In the genomic region with DNA sequence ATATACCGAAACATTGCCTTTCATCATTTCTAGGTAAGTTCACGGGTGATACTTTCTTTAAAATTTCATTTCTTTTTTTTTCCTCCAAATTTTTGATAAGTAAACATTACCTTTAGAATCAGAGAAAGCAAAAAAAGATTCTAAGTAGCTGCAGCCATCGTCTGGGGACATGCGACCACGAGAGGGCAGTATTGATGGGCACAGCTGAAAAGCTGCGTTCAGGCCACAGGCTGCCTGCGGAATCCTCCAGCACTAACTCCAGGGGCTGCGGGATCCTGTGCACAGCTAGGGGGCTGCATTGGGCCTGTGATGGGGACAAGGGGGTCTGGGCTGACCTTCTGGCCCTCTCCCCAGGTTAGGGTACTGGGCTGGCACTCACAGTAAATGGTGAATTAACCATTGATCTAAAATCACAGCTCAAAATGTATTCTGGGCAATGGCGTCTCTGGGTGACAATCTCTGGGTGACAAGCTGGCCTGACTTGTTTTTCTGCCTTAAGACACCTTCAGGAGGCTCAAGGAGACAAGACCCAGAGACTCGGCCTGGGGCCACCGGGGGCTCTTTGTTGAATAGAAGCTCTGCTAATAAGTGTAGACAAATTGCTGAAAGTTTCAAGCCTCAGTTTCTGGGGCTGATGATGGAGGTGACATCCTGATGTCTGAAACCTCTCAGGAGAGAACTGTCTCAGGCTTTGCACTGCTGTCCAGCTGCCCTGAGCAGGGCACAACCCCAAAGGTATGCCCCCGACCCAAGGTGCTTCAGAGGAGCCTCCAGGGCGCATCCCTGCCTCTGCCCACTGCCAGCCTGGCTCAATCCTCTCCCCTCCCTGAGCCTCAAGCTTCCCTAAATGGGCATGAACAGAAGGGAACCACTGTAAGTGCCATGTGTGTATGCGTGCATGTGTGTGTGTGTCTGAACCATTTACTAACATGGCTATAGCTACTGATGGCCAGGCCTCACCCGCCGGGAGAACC, we compare ENCODE assay signal across 8 cellular contexts. TPM values are rescaled to one million over a fixed set of nuclear protein-coding genes. Genes with fewer than 3 reads are reported as not detected.
A peak's percentile ranks its signal among the peaks of the same experiment; 100 is the strongest.
DNase-seq lines count a peak whose midpoint lies in the region; ATAC-seq, FAIRE-seq and TF ChIP-seq lines count a peak whose summit lies in the region.

No MANE protein-coding gene starts in this region.

- WGBS in HepG2 (ENCODE audit: low lambda C conversion rate) = 69% methylated on average over 15 of the region's 16 CpGs

- TF ChIP-seq RAD21 in HepG2 (CRISPR knock-in tag; IDR thresholded peaks at IDR 0.05) = peak; percentile 69

- H3K36me3 ChIP-seq in colonic mucosa = no peaks in the 10 kb centered on the region
- H3K36me3 ChIP-seq in HepG2 (replicated peaks in 1 of 2; ENCODE audit: control insufficient read depth in 1 of 2, insufficient read depth in 2 of 2, low read length in 2 of 2) = peaks cover 23 to 52% of the 10 kb centered on the region in 2 experiments; a peak in 4 of 5 replicates

- H3K79me2 ChIP-seq in HepG2 (ENCODE audit: insufficient read depth, low read length) = no peaks in the 10 kb centered on the region

- no peaks in the 10 kb centered on the region; the same call in 1 of the 2 replicates for H4K20me1 ChIP-seq in HepG2 (ENCODE audit: insufficient read depth, low read length)

- DNase-seq in NCI-H1436 (lab: John Stamatoyannopoulos, UW) (peak; percentile 58), NCI-H1436 treated with DMSO at 0.1 percent for 48 hours (lab: John Stamatoyannopoulos, UW) (no peak), NCI-H1694 treated with DMSO at 0.1 percent for 48 hours (lab: John Stamatoyannopoulos, UW) (peak; percentile 68), colonic mucosa (peak; percentile 75), HepG2 (ENCODE audit: low spot score) (peak; percentile 34)
- DNase-seq in activated CD4-positive, alpha-beta T cell treated with anti-CD3 and anti-CD28 coated beads for 4 hours = peak; percentile 62 to 65
- peak; percentile 47 for DNase-seq in stimulated activated CD8-positive, alpha-beta memory T cell treated with anti-CD3 and anti-CD28 coated beads, Interleukin-12 subunit alpha, Interleukin-12 subunit beta, amount 100 ng/mL, for 1 hour (ENCODE audit: low read depth)

- H3K9ac ChIP-seq in colonic mucosa (ENCODE audit: low read depth in 2 of 2, low read length in 2 of 2) = no peak overlapping the region
- no peak overlapping the region for H3K9ac ChIP-seq in HepG2 (ENCODE audit: insufficient read depth, low read depth, low read length)

- ATAC-seq in HepG2 (peak; percentile 61), HG02678 (IDR thresholded peaks at IDR 0.05; ENCODE audit: unreplicated experiment) (no peak)

- BruUV-seq in HepG2 (replicated peaks; lab: Mats Ljungman, UMichigan) = no TSS peak

- no peaks in the 10 kb centered on the region for H3K9me3 ChIP-seq in colonic mucosa
- no peaks in the 10 kb centered on the region for H3K9me3 ChIP-seq in HepG2 (ENCODE audit: low read length)

- peak; percentile 68 for TF ChIP-seq CTCF in colonic mucosa (IDR thresholded peaks at IDR 0.05)
- peak; percentile 81 for TF ChIP-seq CTCF in HepG2 (CRISPR knock-in tag; IDR thresholded peaks at IDR 0.05)

- peak; percentile 71 for FAIRE-seq in HepG2 (lab: Jason Lieb, UNC)

- POLR2A ChIA-PET in HepG2 (lab: Yijun Ruan, JAX) = interaction anchor here (0.6 to 1.6 kb wide), 4 partner anchors 40 to 211 kb away, joined by 3 to 5 read pairs (median 4); a partner anchor contains a TSS

- H3K4me3 ChIP-seq in colonic mucosa (no peak overlapping the region), HepG2 (replicated peaks in 1 of 3; ENCODE audit: insufficient read depth in 1 of 3, low read depth in 2 of 3, low read length in 3 of 3) (no peak overlapping the region)

- H3K4me1 ChIP-seq in colonic mucosa (no peaks in the 10 kb centered on the region), HepG2 (ENCODE audit: insufficient read depth, low read length) (no peaks in the 10 kb centered on the region)

- intact Hi-C loops in colonic mucosa (cut with DNase I) (loop anchor here (5.0 kb wide), 2 partner anchors 215 to 315 kb away; no protein-coding TSS in a partner anchor), HepG2 (cut with micrococcal nuclease; ENCODE audit: unreplicated experiment) (loop anchor here (1.0 kb wide), 1 partner anchor 212 kb away; no protein-coding TSS in a partner anchor)

- H3K27me3 ChIP-seq in colonic mucosa = no peaks in the 10 kb centered on the region
- no peaks in the 10 kb centered on the region for H3K27me3 ChIP-seq in HepG2 (ENCODE audit: control insufficient read depth in 1 of 2, insufficient read depth in 2 of 2, low read length in 2 of 2)

- no peak overlapping the region for H2AFZ ChIP-seq in HepG2 (ENCODE audit: low read length)

- no peak overlapping the region for H3K27ac ChIP-seq in colonic mucosa
- no peak overlapping the region for H3K27ac ChIP-seq in HepG2 (ENCODE audit: extremely low read length, insufficient read depth, low read length)

- in situ Hi-C loops in HepG2 (cut with HindIII; ENCODE audit: extremely low pct_ligation_motif_present, low pct_unique_long_range_greater_than_20kb) = no loop called here

- CTCF ChIA-PET in HepG2 (lab: Yijun Ruan, JAX; ENCODE audit: low intra/inter-chr PET ratio, low total read pairs) = interaction anchor here (0.6 to 2.0 kb wide), 2 partner anchors 211 to 317 kb away, joined by 4 to 27 read pairs; no protein-coding TSS in a partner anchor

- H3K4me2 ChIP-seq in HepG2 (ENCODE audit: low read depth, low read length) = no peak overlapping the region

- no peak for TF ChIP-seq POLR2A in HepG2 (IDR thresholded peaks at IDR 0.05; ENCODE audit: insufficient read depth in 1 of 2, low read depth in 2 of 2, low read length in 2 of 2)

- TF ChIP-seq EP300 in HepG2 (IDR thresholded peaks at IDR 0.05; ENCODE audit: low read depth in 2 of 2, low read length in 2 of 2) (no peak), HepG2 (CRISPR knock-in tag; IDR thresholded peaks at IDR 0.05; ENCODE audit: borderline replicate concordance) (no peak)

TF ChIP-seq in HepG2, 621 proteins besides CTCF, POLR2A, EP300 and RAD21 (continues in another document):
- no peak for TF ChIP-seq DR1 (CRISPR knock-in tag; IDR thresholded peaks at IDR 0.05)
- no peak for TF ChIP-seq NONO (IDR thresholded peaks at IDR 0.05)
- no peak for TF ChIP-seq NONO (CRISPR knock-in tag; conservative IDR thresholded peaks at IDR 0.05)
- TF ChIP-seq, protein P1, sequence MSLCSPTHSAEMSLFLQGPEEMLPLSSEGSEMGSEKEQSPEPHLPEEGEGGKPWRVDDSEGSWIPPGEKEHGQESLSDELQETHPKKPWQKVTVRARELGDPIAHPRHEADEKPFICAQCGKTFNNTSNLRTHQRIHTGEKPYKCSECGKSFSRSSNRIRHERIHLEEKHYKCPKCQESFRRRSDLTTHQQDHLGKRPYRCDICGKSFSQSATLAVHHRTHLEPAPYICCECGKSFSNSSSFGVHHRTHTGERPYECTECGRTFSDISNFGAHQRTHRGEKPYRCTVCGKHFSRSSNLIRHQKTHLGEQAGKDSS (CRISPR knock-in tag; IDR thresholded peaks at IDR 0.05; ENCODE audit: borderline replicate concordance, low read depth) = no peak
- no peak for TF ChIP-seq GFI1 (CRISPR knock-in tag; IDR thresholded peaks at IDR 0.05; ENCODE audit: borderline replicate concordance)
- TF ChIP-seq ZBTB38 (CRISPR knock-in tag; IDR thresholded peaks at IDR 0.05) = peak; percentile 37; the same call in 1 of the 2 replicates
- TF ChIP-seq SMC3 (IDR thresholded peaks at IDR 0.05; ENCODE audit: low read length) = peak; percentile 59
- peak; percentile 87 for TF ChIP-seq STAG1 (CRISPR knock-in tag; IDR thresholded peaks at IDR 0.05)
- no peak for TF ChIP-seq CREB1 (IDR thresholded peaks at IDR 0.05)
- no peak for TF ChIP-seq CREB1 (CRISPR knock-in tag; IDR thresholded peaks at IDR 0.05)
- TF ChIP-seq ZNF569 (CRISPR knock-in tag; IDR thresholded peaks at IDR 0.05; ENCODE audit: borderline replicate concordance) = no peak
- no peak for TF ChIP-seq HOXA7 (CRISPR knock-in tag; IDR thresholded peaks at IDR 0.05)
- TF ChIP-seq TCF7 (IDR thresholded peaks at IDR 0.05; ENCODE audit: low read depth) = no peak
- TF ChIP-seq XRCC5 (optimal IDR thresholded peaks at IDR 0.05; ENCODE audit: low read length) = peak; percentile 62
- no peak for TF ChIP-seq MLLT10 (CRISPR knock-in tag; IDR thresholded peaks at IDR 0.05)
- TF ChIP-seq MIER2 (CRISPR knock-in tag; IDR thresholded peaks at IDR 0.05) = no peak
- no peak for TF ChIP-seq FOXA3 (CRISPR knock-in tag; IDR thresholded peaks at IDR 0.05)
- TF ChIP-seq EEA1 (CRISPR knock-in tag; IDR thresholded peaks at IDR 0.05; ENCODE audit: borderline replicate concordance) = no peak
- TF ChIP-seq U2AF2 (IDR thresholded peaks at IDR 0.05; ENCODE audit: low read depth, low read length) = no peak
- no peak for TF ChIP-seq CBX2 (IDR thresholded peaks at IDR 0.05; ENCODE audit: low read depth, low read length)
- no peak for TF ChIP-seq CBX2 (CRISPR knock-in tag; IDR thresholded peaks at IDR 0.05; ENCODE audit: low read depth)
- TF ChIP-seq ZSCAN29 (CRISPR knock-in tag; conservative IDR thresholded peaks at IDR 0.05) = no peak

RNA-seq across cellular contexts. Expression of a gene that starts 44.3 kb away (rescaled TPM):
- total RNA-seq in colonic mucosa = 1 to 10 TPM in 1 of 2 donors, under 1 TPM in 1; 0.66 to 1.3 TPM
- total RNA-seq in HepG2 (2016; rRNA removed; fragmentation: Illumina TruSeq; extraction: Trizol) = 32.5 and 34.9 TPM in 2 replicates
- 5.5 and 6.4 TPM in 2 replicates for total RNA-seq in HepG2 (2016; cell fraction: cytosol; rRNA removed; fragmentation: Illumina TruSeq; extraction: Trizol; ENCODE audit: low read depth)
- 25.6 and 34.1 TPM in 2 replicates for total RNA-seq in HepG2 (2016; cell fraction: insoluble cytoplasmic fraction; rRNA removed; fragmentation: Illumina TruSeq; extraction: Trizol)
- total RNA-seq in HepG2 (2016; cell fraction: membrane; rRNA removed; fragmentation: Illumina TruSeq; extraction: Trizol) = 13.0 TPM in 2 replicates
- total RNA-seq in HepG2 (2016; cell fraction: nucleus; rRNA removed; fragmentation: Illumina TruSeq; extraction: Trizol) = 26.8 and 31.9 TPM in 2 replicates
- polyA plus RNA-seq in HepG2 (2011; rRNA removed) = 11.6 and 15.6 TPM in 2 replicates
- 6.1 and 10.1 TPM in 2 replicates for polyA plus RNA-seq in HepG2 (2011; cell fraction: cytosol; rRNA removed)
- 107 and 130 TPM in 2 replicates for polyA plus RNA-seq in HepG2 (2011; cell fraction: nucleus; rRNA removed)
- 20.2 and 23.9 TPM in 2 replicates for polyA plus RNA-seq in HepG2 (2012)
- 4.0 and 4.1 TPM in 2 replicates for polyA plus RNA-seq in HepG2 (2016; cell fraction: cytosol; fragmentation: Illumina TruSeq; extraction: Trizol; ENCODE audit: low read depth)
- polyA plus RNA-seq in HepG2 (2016; cell fraction: insoluble cytoplasmic fraction; fragmentation: Illumina TruSeq; extraction: Trizol; ENCODE audit: low read depth) = 23.4 and 31.6 TPM in 2 replicates
- polyA plus RNA-seq in HepG2 (2016; cell fraction: membrane; fragmentation: Illumina TruSeq; extraction: Trizol; ENCODE audit: low read depth) = 7.8 and 8.3 TPM in 2 replicates
- polyA plus RNA-seq in HepG2 (2016; cell fraction: nucleus; fragmentation: Illumina TruSeq; extraction: Trizol; ENCODE audit: insufficient read depth, low read depth) = 46.0 and 50.9 TPM in 2 replicates
- 55.5 TPM in 1 of 2 replicates, not detected in the other for polyA minus RNA-seq in HepG2 (2011; rRNA and poly(A)+ RNA removed; ENCODE audit: low replicate concordance)
- polyA minus RNA-seq in HepG2 (2011; cell fraction: cytosol; rRNA and poly(A)+ RNA removed) = 17.1 and 19.0 TPM in 2 replicates
- polyA minus RNA-seq in HepG2 (2011; cell fraction: nucleus; rRNA and poly(A)+ RNA removed) = 35.9 and 37.7 TPM in 2 replicates
